ENCODE assay signal across 12 cellular contexts in genomic region chr2:32484907-32485306, GRCh38.
DNase-seq lines count a peak whose midpoint lies in the region; ATAC-seq and TF ChIP-seq lines count a peak whose summit lies in the region.
"Had no signal": no experiment of that assay in that cellular context is flagged by ENCODE, and none has a peak within 500 bp of the region (broad histone marks: within the 10 kb centered on the region; RNA-seq: fewer than 3 reads in every experiment).

No MANE protein-coding gene starts in this region.

- no peaks in the 10 kb centered on the region for H3K9me3 ChIP-seq in SK-N-SH
- H3K9me3 ChIP-seq in neural progenitor cell (ENCODE audit: low read depth) = no peaks in the 10 kb centered on the region
- H3K9me3 ChIP-seq: prostate gland, thoracic aorta had no signal

- H3K36me3 Mint-ChIP-seq in activated T-cell treated with anti-CD3 and anti-CD28 coated beads, Interleukin-2, amount 50 U/mL, for 24 hours (ENCODE audit: low read depth) = peaks cover 91% of the 10 kb centered on the region
- H3K36me3 Mint-ChIP-seq in stimulated activated naive B cell treated with anti-CD40 and anti-IgM and Interleukin-4, amounts not matched to agents 10 μg/mL and 1 μg/mL and 100 μg/mL, for 72 hours = peaks cover 32 to 45% of the 10 kb centered on the region in 2 donors
- H3K36me3 Mint-ChIP-seq in neural progenitor cell = peaks cover 35% of the 10 kb centered on the region

- H3K27me3 ChIP-seq in SK-N-SH (ENCODE audit: insufficient read depth) = no peaks in the 10 kb centered on the region
- H3K27me3 ChIP-seq in neural progenitor cell = no peaks in the 10 kb centered on the region
- H3K27me3 ChIP-seq: dorsolateral prefrontal cortex had no signal

- H3K4me3 ChIP-seq in SK-N-SH (ENCODE audit: low read depth in 2 of 2, low read length in 1 of 2) (no peak overlapping the region), fibroblast of mammary gland (ENCODE audit: control insufficient read depth, low read depth, low read length) (no peak overlapping the region), neural progenitor cell (no peak overlapping the region)
- H3K4me3 ChIP-seq: dorsolateral prefrontal cortex, prostate gland, thoracic aorta had no signal

- H3K9me2 ChIP-seq in SK-N-SH = no peaks in the 10 kb centered on the region

- CTCF ChIA-PET in SK-N-SH (lab: Yijun Ruan, JAX) = interaction anchor here (1.1 to 1.2 kb wide), 3 partner anchors 14 to 56 kb away, joined by 3 read pairs; no protein-coding TSS in a partner anchor

- peak overlapping the region; percentile 3 for H3K27ac Mint-ChIP-seq in activated T-cell treated with anti-CD3 and anti-CD28 coated beads, Interleukin-2, amount 50 U/mL, for 24 hours
- H3K27ac Mint-ChIP-seq in stimulated activated naive B cell treated with anti-CD40 and anti-IgM and Interleukin-4, amounts not matched to agents 10 μg/mL and 1 μg/mL and 100 μg/mL, for 72 hours = no peak overlapping the region
- no peak overlapping the region for H3K27ac Mint-ChIP-seq in neural progenitor cell

- POLR2A ChIA-PET in SK-N-SH (lab: Yijun Ruan, JAX) = no interaction called here

- H3K27ac ChIP-seq in SK-N-SH (ENCODE audit: low read depth in 2 of 2, low read length in 1 of 2) (peak overlapping the region; percentile 47 to 93), neural progenitor cell (no peak overlapping the region)
- H3K27ac ChIP-seq: C4-2B, prostate gland, thoracic aorta had no signal

- TF ChIP-seq CTCF in SK-N-SH (IDR thresholded peaks at IDR 0.05) = no peak
- TF ChIP-seq CTCF in fibroblast of mammary gland (conservative IDR thresholded peaks at IDR 0.05; ENCODE audit: control insufficient read depth, insufficient read depth, low read depth, low read length) = no peak
- TF ChIP-seq CTCF in neural progenitor cell (IDR thresholded peaks at IDR 0.05) = no peak

- no peak overlapping the region for H2AFZ ChIP-seq in SK-N-SH (ENCODE audit: low read depth)
- H2AFZ ChIP-seq in neural progenitor cell (replicated peaks) = no peak overlapping the region

- H3K4me3 Mint-ChIP-seq in activated T-cell treated with anti-CD3 and anti-CD28 coated beads, Interleukin-2, amount 50 U/mL, for 24 hours = no peak overlapping the region
- no peak overlapping the region for H3K4me3 Mint-ChIP-seq in stimulated activated naive B cell treated with anti-CD40 and anti-IgM and Interleukin-4, amounts not matched to agents 10 μg/mL and 1 μg/mL and 100 μg/mL, for 72 hours
- H3K4me3 Mint-ChIP-seq in neural progenitor cell = no peak overlapping the region

- H3K4me1 Mint-ChIP-seq in activated T-cell treated with anti-CD3 and anti-CD28 coated beads, Interleukin-2, amount 50 U/mL, for 24 hours (ENCODE audit: low read depth) = no peaks in the 10 kb centered on the region
- H3K4me1 Mint-ChIP-seq in stimulated activated naive B cell treated with anti-CD40 and anti-IgM and Interleukin-4, amounts not matched to agents 10 μg/mL and 1 μg/mL and 100 μg/mL, for 72 hours = peaks cover 0 to 1% of the 10 kb centered on the region in 2 donors
- no peaks in the 10 kb centered on the region for H3K4me1 Mint-ChIP-seq in neural progenitor cell

- peak overlapping the region; percentile 68; the same call in 1 of the 2 replicates for H3K4me2 ChIP-seq in SK-N-SH
- H3K4me2 ChIP-seq in neural progenitor cell = no peak overlapping the region

- no peaks in the 10 kb centered on the region for H3K27me3 Mint-ChIP-seq in activated T-cell treated with anti-CD3 and anti-CD28 coated beads, Interleukin-2, amount 50 U/mL, for 24 hours
- H3K27me3 Mint-ChIP-seq in stimulated activated naive B cell treated with anti-CD40 and anti-IgM and Interleukin-4, amounts not matched to agents 10 μg/mL and 1 μg/mL and 100 μg/mL, for 72 hours = no peaks in the 10 kb centered on the region
- H3K27me3 Mint-ChIP-seq in neural progenitor cell (ENCODE audit: insufficient read depth, low read depth) = no peaks in the 10 kb centered on the region

- peak overlapping the region; percentile 21; the same call in 1 of the 2 replicates for H3K9ac ChIP-seq in SK-N-SH
- no peak overlapping the region for H3K9ac ChIP-seq in neural progenitor cell

- 0 out of 4 replicates have a peak, but pooled peaks of 1 of the 2 experiments have one; percentile 7 for TF ChIP-seq EP300 in SK-N-SH (IDR thresholded peaks at IDR 0.05; ENCODE audit: borderline replicate concordance in 1 of 2, low read depth in 1 of 2, low read length in 1 of 2)

- H3K36me3 ChIP-seq in SK-N-SH (replicated peaks in 1 of 2; ENCODE audit: control insufficient read depth in 1 of 2, insufficient read depth in 2 of 2, low read length in 1 of 2) (peaks cover 72 to 78% of the 10 kb centered on the region in 2 experiments), neural progenitor cell (no peaks in the 10 kb centered on the region)

- no peaks in the 10 kb centered on the region for H3K9me3 Mint-ChIP-seq in activated T-cell treated with anti-CD3 and anti-CD28 coated beads, Interleukin-2, amount 50 U/mL, for 24 hours
- H3K9me3 Mint-ChIP-seq in stimulated activated naive B cell treated with anti-CD40 and anti-IgM and Interleukin-4, amounts not matched to agents 10 μg/mL and 1 μg/mL and 100 μg/mL, for 72 hours = no peaks in the 10 kb centered on the region
- no peaks in the 10 kb centered on the region for H3K9me3 Mint-ChIP-seq in neural progenitor cell

- H3F3A ChIP-seq in SK-N-SH (replicated peaks; ENCODE audit: insufficient read depth) (peaks cover 46% of the 10 kb centered on the region), neural progenitor cell (ENCODE audit: low read depth) (no peaks in the 10 kb centered on the region)

- DNase-seq in activated T-cell treated with anti-CD3 and anti-CD28 coated beads, Interleukin-2, amount 50 U/mL, for 24 hours = no peak
- DNase-seq in activated T-cell treated with anti-CD3 and anti-CD28 coated beads for 4 hours (no peak), SK-N-SH (no peak), fibroblast of mammary gland (ENCODE audit: low read depth) (peak; percentile 97), pons (ENCODE audit: low spot score) (no peak), neural progenitor cell (ENCODE audit: low spot score) (no peak)
- DNase-seq in stimulated activated naive B cell treated with anti-CD40 and anti-IgM and Interleukin-4, amounts not matched to agents 10 μg/mL and 1 μg/mL and 100 μg/mL, for 72 hours = no peak
- DNase-seq: dorsolateral prefrontal cortex had no signal

- 27% methylated on average over 4 of the region's 4 CpGs for WGBS in SK-N-SH (ENCODE audit: low lambda C conversion rate)

- no peak for TF ChIP-seq RAD21 in SK-N-SH (IDR thresholded peaks at IDR 0.05; ENCODE audit: low read length)

- peak; percentile 19 to 27 for ATAC-seq in stimulated activated naive B cell treated with anti-CD40 and anti-IgM and Interleukin-4, amounts not matched to agents 10 μg/mL and 1 μg/mL and 100 μg/mL, for 72 hours (replicated peaks)
- ATAC-seq in GM19023 (IDR thresholded peaks at IDR 0.05; ENCODE audit: unreplicated experiment) = no peak

- H4K20me1 ChIP-seq in SK-N-SH (ENCODE audit: insufficient read depth) = 0 out of 2 replicates have a peak, but pooled peaks cover 4% of the 10 kb centered on the region
- no peaks in the 10 kb centered on the region for H4K20me1 ChIP-seq in neural progenitor cell (ENCODE audit: low read depth)

- H3K4me1 ChIP-seq in SK-N-SH (ENCODE audit: control insufficient read depth in 1 of 2, insufficient read depth in 2 of 2, low read depth in 1 of 2, low read length in 1 of 2) (peaks cover 5 to 7% of the 10 kb centered on the region in 2 experiments), neural progenitor cell (no peaks in the 10 kb centered on the region)
- H3K4me1 ChIP-seq: prostate gland had no signal

- peaks cover 30% of the 10 kb centered on the region for H3K79me2 ChIP-seq in SK-N-SH (ENCODE audit: insufficient read depth)
- H3K79me2 ChIP-seq in neural progenitor cell (ENCODE audit: low read depth) = no peaks in the 10 kb centered on the region

TF ChIP-seq in SK-N-SH, 30 proteins besides CTCF, POLR2A, EP300 and RAD21 (continues in another document):
- TF ChIP-seq SIN3A (IDR thresholded peaks at IDR 0.05; ENCODE audit: borderline replicate concordance, low read depth, low read length) = 0 out of 2 replicates have a peak, but pooled peaks have one; percentile 23
- TF ChIP-seq JUND (IDR thresholded peaks at IDR 0.05) = peak; percentile 46; the same call in 1 of the 2 replicates
- TF ChIP-seq NFIC (IDR thresholded peaks at IDR 0.05; ENCODE audit: borderline replicate concordance) = peak; percentile 43; the same call in 1 of the 2 replicates
- no peak for TF ChIP-seq RXRA (IDR thresholded peaks at IDR 0.05; ENCODE audit: borderline replicate concordance, low read depth)
- TF ChIP-seq GABPA (IDR thresholded peaks at IDR 0.05; ENCODE audit: low read depth) = peak; percentile 25; the same call in 1 of the 2 replicates
- peak; percentile 51 for TF ChIP-seq MAX (IDR thresholded peaks at IDR 0.05; ENCODE audit: low read depth)
- peak; percentile 79 for TF ChIP-seq ELF1 (IDR thresholded peaks at IDR 0.05)
- TF ChIP-seq ZBTB33 (IDR thresholded peaks at IDR 0.05; ENCODE audit: borderline replicate concordance, low read depth) = no peak
- TF ChIP-seq PBX3 (IDR thresholded peaks at IDR 0.05) = peak; percentile 48; the same call in 1 of the 2 replicates
